ENCODE assay signal across 12 cellular contexts in genomic region chr2:18949871-18950597, GRCh38.
DNase-seq lines count a peak whose midpoint lies in the region; ATAC-seq and TF ChIP-seq lines count a peak whose summit lies in the region.
"Had no signal": no experiment of that assay in that cellular context is flagged by ENCODE, and none has a peak within 500 bp of the region (broad histone marks: within the 10 kb centered on the region; RNA-seq: fewer than 3 reads in every experiment).

No MANE protein-coding gene starts in this region.

- no peaks in the 10 kb centered on the region for H3K36me3 Mint-ChIP-seq in activated CD4-positive, alpha-beta T cell treated with anti-CD3 and anti-CD28 coated beads, Interleukin-2, amount 10 ng/mL, durations not matched to agents 24 days and 14 days (ENCODE audit: low read depth)

- no peaks in the 10 kb centered on the region for H3K79me2 ChIP-seq in SK-N-SH (ENCODE audit: insufficient read depth)

- H3K27ac ChIP-seq in SK-N-SH (ENCODE audit: low read depth in 2 of 2, low read length in 1 of 2): peak overlapping the region; percentile 11 to 81; a peak in 3 of 4 replicates
- H3K27ac ChIP-seq in gastroesophageal sphincter: peak overlapping the region; percentile 24 to 57 (median 50)
- peak overlapping the region; percentile 38 to 56 (median 50) for H3K27ac ChIP-seq in transverse colon

- ATAC-seq in gastroesophageal sphincter: no peak

- H3K27me3 ChIP-seq in SK-N-SH (ENCODE audit: insufficient read depth) (no peaks in the 10 kb centered on the region), gastroesophageal sphincter (no peaks in the 10 kb centered on the region), transverse colon (no peaks in the 10 kb centered on the region)

- no peaks in the 10 kb centered on the region for H3K9me3 ChIP-seq in SK-N-SH
- H3K9me3 ChIP-seq in gastroesophageal sphincter: peaks cover 0 to 7% (median 0%) of the 10 kb centered on the region in 3 donors
- peaks cover 3 to 6% of the 10 kb centered on the region in 2 donors for H3K9me3 ChIP-seq in transverse colon

- H3K9ac ChIP-seq in SK-N-SH: peak overlapping the region; percentile 55; the same call in 1 of the 2 replicates

- no peak for TF ChIP-seq POLR2A in gastroesophageal sphincter (IDR thresholded peaks at IDR 0.05)
- TF ChIP-seq POLR2A in transverse colon (IDR thresholded peaks at IDR 0.05): no peak

- intact Hi-C loops in activated CD4-positive, alpha-beta T cell treated with anti-CD3 and anti-CD28 coated beads, Interleukin-2, amount 10 ng/mL, durations not matched to agents 24 days and 14 days (cut with micrococcal nuclease): no loop called here
- intact Hi-C loops in transverse colon (cut with DNase I; ENCODE audit: low total_unique reads): no loop called here

- no peak overlapping the region for H3K27ac Mint-ChIP-seq in activated CD4-positive, alpha-beta T cell treated with anti-CD3 and anti-CD28 coated beads, Interleukin-2, amount 10 ng/mL, durations not matched to agents 24 days and 14 days

- H3K27me3 Mint-ChIP-seq in activated CD4-positive, alpha-beta T cell treated with anti-CD3 and anti-CD28 coated beads, Interleukin-2, amount 10 ng/mL, durations not matched to agents 24 days and 14 days: no peaks in the 10 kb centered on the region

- peak overlapping the region; percentile 58 for H3K4me2 ChIP-seq in SK-N-SH

- peak overlapping the region; percentile 64 for H2AFZ ChIP-seq in SK-N-SH (ENCODE audit: low read depth)

- H3K9me2 ChIP-seq in SK-N-SH: no peaks in the 10 kb centered on the region

- no peak for TF ChIP-seq CTCF in SK-N-SH (IDR thresholded peaks at IDR 0.05)
- no peak for TF ChIP-seq CTCF in gastroesophageal sphincter (IDR thresholded peaks at IDR 0.05)
- TF ChIP-seq CTCF in transverse colon (IDR thresholded peaks at IDR 0.05): no peak

- no peaks in the 10 kb centered on the region for H3K9me3 Mint-ChIP-seq in activated CD4-positive, alpha-beta T cell treated with anti-CD3 and anti-CD28 coated beads, Interleukin-2, amount 10 ng/mL, durations not matched to agents 24 days and 14 days

- no peaks in the 10 kb centered on the region for H4K20me1 ChIP-seq in SK-N-SH (ENCODE audit: insufficient read depth)

- 54% methylated on average over 7 of the region's 7 CpGs for WGBS in SK-N-SH (ENCODE audit: low lambda C conversion rate)
- 31 to 40% methylated on average over 5 to 7 of the region's 7 CpGs for WGBS in gastroesophageal sphincter (ENCODE audit: low coverage in 1 of 2), 2 donors
- WGBS in transverse colon (ENCODE audit: low coverage in 1 of 2), 2 donors: 63 to 68% methylated on average over 4 to 7 of the region's 7 CpGs

- H3K36me3 ChIP-seq in SK-N-SH (replicated peaks in 1 of 2; ENCODE audit: control insufficient read depth in 1 of 2, insufficient read depth in 2 of 2, low read length in 1 of 2) (no peaks in the 10 kb centered on the region), gastroesophageal sphincter (no peaks in the 10 kb centered on the region), transverse colon (no peaks in the 10 kb centered on the region)

- H3K4me3 Mint-ChIP-seq in activated CD4-positive, alpha-beta T cell treated with anti-CD3 and anti-CD28 coated beads, Interleukin-2, amount 10 ng/mL, durations not matched to agents 24 days and 14 days: no peak overlapping the region

- no peaks in the 10 kb centered on the region for H3K4me1 Mint-ChIP-seq in activated CD4-positive, alpha-beta T cell treated with anti-CD3 and anti-CD28 coated beads, Interleukin-2, amount 10 ng/mL, durations not matched to agents 24 days and 14 days

- no peak for TF ChIP-seq RAD21 in SK-N-SH (IDR thresholded peaks at IDR 0.05; ENCODE audit: low read length)

- CTCF ChIA-PET in SK-N-SH (lab: Yijun Ruan, JAX) (interaction anchor here (0.6 to 1.0 kb wide), 3 partner anchors 43 to 411 kb away, joined by 3 read pairs; no protein-coding TSS in a partner anchor), HEK293T (lab: Yijun Ruan, JAX) (interaction anchor here (0.6 kb wide), 2 partner anchors 14 to 913 kb away, joined by 3 read pairs; no protein-coding TSS in a partner anchor)

- peak; percentile 8 for DNase-seq in activated CD4-positive, alpha-beta T cell treated with anti-CD3 and anti-CD28 coated beads, Interleukin-2, amount 10 ng/mL, durations not matched to agents 24 days and 14 days
- no peak for DNase-seq in activated CD4-positive, alpha-beta T cell treated with anti-CD3 and anti-CD28 coated beads, Interleukin-2, amount 50 U/mL, for 48 hours
- peak; percentile 15 for DNase-seq in SK-N-SH
- DNase-seq in transverse colon: no peak
- DNase-seq in HEK293T (ENCODE audit: extremely low spot score): no peak
- DNase-seq in C1 segment of cervical spinal cord (lab: John Stamatoyannopoulos, UW): no peak
- no peak for DNase-seq in occipital lobe (lab: John Stamatoyannopoulos, UW)
- DNase-seq: amygdala; effector CD8-positive, alpha-beta T cell; NCI-H2107; stimulated activated CD4-positive, alpha-beta T cell treated with anti-CD3 and anti-CD28 coated beads, Interleukin-15, amount 100 ng/mL, for 24 hours had no signal

- H3F3A ChIP-seq in SK-N-SH (replicated peaks; ENCODE audit: insufficient read depth): peaks cover 4% of the 10 kb centered on the region

- H3K4me3 ChIP-seq in SK-N-SH (ENCODE audit: low read depth in 2 of 2, low read length in 1 of 2) (no peak overlapping the region), gastroesophageal sphincter (no peak overlapping the region), transverse colon (no peak overlapping the region)

- H3K4me1 ChIP-seq in SK-N-SH (ENCODE audit: control insufficient read depth in 1 of 2, insufficient read depth in 2 of 2, low read depth in 1 of 2, low read length in 1 of 2) (peaks cover 0 to 5% of the 10 kb centered on the region in 2 experiments; a peak in 3 of 4 replicates), gastroesophageal sphincter (peaks cover 6 to 19% (median 13%) of the 10 kb centered on the region in 3 donors), transverse colon (peaks cover 0 to 9% (median 4%) of the 10 kb centered on the region in 4 donors)

- TF ChIP-seq EP300 in SK-N-SH (IDR thresholded peaks at IDR 0.05; ENCODE audit: borderline replicate concordance in 1 of 2, low read depth in 1 of 2, low read length in 1 of 2) (peak in 1 of 2 experiments; percentile 76; a peak in 2 of 4 replicates), gastroesophageal sphincter (IDR thresholded peaks at IDR 0.05) (no peak), transverse colon (IDR thresholded peaks at IDR 0.05; ENCODE audit: low read depth) (no peak)

- in situ Hi-C loops in transverse colon (cut with MboI; ENCODE audit: low pct_ligation_motif_present in 1 of 4, low pct_unique_long_range_greater_than_20kb in 1 of 4, low sequenced_read_pairs in 3 of 4): no loop called here

- POLR2A ChIA-PET in SK-N-SH (lab: Yijun Ruan, JAX) (no interaction called here), HEK293T (lab: Yijun Ruan, JAX) (no interaction called here)

TF ChIP-seq in SK-N-SH, 30 proteins besides CTCF, POLR2A, EP300 and RAD21 (continues in another document):
- TF ChIP-seq MEF2A (IDR thresholded peaks at IDR 0.05; ENCODE audit: borderline replicate concordance, low read depth): no peak
- peak; percentile 48 for TF ChIP-seq JUND (IDR thresholded peaks at IDR 0.05)
- peak; percentile 38; the same call in 1 of the 2 replicates for TF ChIP-seq RXRA (IDR thresholded peaks at IDR 0.05; ENCODE audit: borderline replicate concordance, low read depth)
- peak; percentile 78 for TF ChIP-seq TCF12 (IDR thresholded peaks at IDR 0.05)
- no peak for TF ChIP-seq EZH2phosphoT487 (IDR thresholded peaks at IDR 0.05; ENCODE audit: borderline replicate concordance, low read depth)
- no peak for TF ChIP-seq SMC3 (IDR thresholded peaks at IDR 0.05; ENCODE audit: low read depth, low read length)
- TF ChIP-seq YY1 (IDR thresholded peaks at IDR 0.05; ENCODE audit: low read depth): no peak
- no peak for TF ChIP-seq NRF1 (IDR thresholded peaks at IDR 0.05; ENCODE audit: low read depth, low read length)
- no peak for TF ChIP-seq MXI1 (IDR thresholded peaks at IDR 0.05; ENCODE audit: low read depth, low read length)
- TF ChIP-seq, protein P1, sequence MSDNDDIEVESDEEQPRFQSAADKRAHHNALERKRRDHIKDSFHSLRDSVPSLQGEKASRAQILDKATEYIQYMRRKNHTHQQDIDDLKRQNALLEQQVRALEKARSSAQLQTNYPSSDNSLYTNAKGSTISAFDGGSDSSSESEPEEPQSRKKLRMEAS (IDR thresholded peaks at IDR 0.05; ENCODE audit: low read depth): no peak
- no peak for TF ChIP-seq SIN3A (IDR thresholded peaks at IDR 0.05; ENCODE audit: borderline replicate concordance, low read depth, low read length)
- peak; percentile 93 for TF ChIP-seq NFIC (IDR thresholded peaks at IDR 0.05; ENCODE audit: borderline replicate concordance)

TF ChIP-seq in HEK293T, 16 proteins besides CTCF, POLR2A, EP300 and RAD21:
- TF ChIP-seq SUZ12 (IDR thresholded peaks at IDR 0.05) (no peak), FOXK2 (IDR thresholded peaks at IDR 0.05) (no peak), HDGF (IDR thresholded peaks at IDR 0.05; ENCODE audit: borderline replicate concordance) (no peak), ARNT (IDR thresholded peaks at IDR 0.05) (no peak), FOXA1 (IDR thresholded peaks at IDR 0.05) (no peak), L3MBTL2 (conservative IDR thresholded peaks at IDR 0.05) (no peak), CTBP1 (IDR thresholded peaks at IDR 0.05; ENCODE audit: borderline replicate concordance) (no peak)

Comparison
In these comparisons a context has a peak if more than half of its experiments do, and no peak if none do; other contexts are left out.
1. DNase-seq: peak in activated CD4-positive, alpha-beta T cell treated with anti-CD3 and anti-CD28 coated beads, Interleukin-2, amount 10 ng/mL, durations not matched to agents 24 days and 14 days (single experiment) and SK-N-SH (single experiment); none in activated CD4-positive, alpha-beta T cell treated with anti-CD3 and anti-CD28 coated beads, Interleukin-2, amount 50 U/mL, for 48 hours (0 of 2), transverse colon (single experiment), HEK293T (single experiment), C1 segment of cervical spinal cord (0 of 14) and occipital lobe (single experiment).
2. Peak in every context shown above with its lines, with median percentiles within 50 percentile points of each other: H3K27ac ChIP-seq.